In the genomic region with DNA sequence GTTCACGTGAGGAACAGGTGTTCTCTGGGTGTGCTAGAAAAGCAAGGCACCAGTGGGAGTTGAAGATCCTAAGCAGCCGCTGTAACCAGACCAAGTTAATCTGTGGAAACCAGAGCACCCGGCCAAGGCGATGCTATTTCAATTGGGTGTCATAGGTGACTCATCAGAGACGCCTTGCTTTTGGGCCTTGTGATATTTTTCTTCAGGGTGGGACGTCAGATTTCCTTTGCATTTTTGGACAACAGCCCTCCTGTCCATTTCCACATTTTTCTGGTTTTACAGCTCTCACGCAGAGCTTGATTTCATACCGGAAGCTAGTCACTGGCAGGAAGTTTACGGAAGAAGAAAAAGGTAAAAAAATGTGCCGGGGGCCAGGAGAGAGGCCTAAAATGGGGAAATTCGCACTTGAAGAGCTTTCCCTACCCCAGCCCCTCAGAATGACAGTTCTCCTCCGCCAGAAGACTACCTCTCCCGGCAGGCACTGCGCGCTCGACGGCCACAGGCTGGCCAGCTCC, we compare ENCODE assay signal across 8 cellular contexts. TPM values are rescaled to one million over a fixed set of nuclear protein-coding genes. Genes with fewer than 3 reads are reported as not detected.
DNase-seq lines count a peak whose midpoint lies in the region; ATAC-seq and TF ChIP-seq lines count a peak whose summit lies in the region.

No MANE protein-coding gene starts in this region.

- H2BK15ac ChIP-seq in mesendoderm (replicated peaks; ENCODE audit: low read depth), result no peak overlapping the region

- H3K27ac ChIP-seq in breast epithelium (no peak overlapping the region), mesendoderm (ENCODE audit: low read depth, low read length) (no peak overlapping the region)

- no peak overlapping the region for H3K18ac ChIP-seq in mesendoderm (ENCODE audit: low read length)

- intact Hi-C loops in breast epithelium (cut with DNase I; ENCODE audit: low total_unique reads), result no loop called here

- peak overlapping the region; percentile 88 to 100 (median 96) for H3K4me3 Mint-ChIP-seq in IgD-negative memory B cell

- H3K23ac ChIP-seq in mesendoderm (ENCODE audit: low read length), result no peak overlapping the region

- H4K5ac ChIP-seq in mesendoderm (ENCODE audit: low read length), result no peak overlapping the region

- no peaks in the 10 kb centered on the region for H3K27me3 Mint-ChIP-seq in IgD-negative memory B cell

- H3K27me3 ChIP-seq in BE2C (peaks cover 3% of the 10 kb centered on the region; the same call in 1 of the 2 replicates), breast epithelium (peaks cover 0 to 14% of the 10 kb centered on the region in 2 donors), mesendoderm (ENCODE audit: insufficient read depth, low read length, poor library complexity) (no peaks in the 10 kb centered on the region)

- H3K9ac ChIP-seq in mesendoderm (ENCODE audit: low read length), result no peak overlapping the region

- no peak overlapping the region for H4K8ac ChIP-seq in mesendoderm (ENCODE audit: low read depth, low read length)

- no peak for DNase-seq in BE2C
- DNase-seq in breast epithelium (ENCODE audit: low spot score in 2 of 2), result no peak
- DNase-seq in mesendoderm, result peak; percentile 26
- no peak for DNase-seq in SKM-1 treated with dmso at 0.1 percent for 144 hours (lab: John Stamatoyannopoulos, UW; ENCODE audit: unreplicated experiment)
- DNase-seq in NCI-H510A (lab: John Stamatoyannopoulos, UW), result no peak

- H2BK120ac ChIP-seq in mesendoderm (ENCODE audit: low read depth, low read length), result no peak overlapping the region

- H3K4ac ChIP-seq in mesendoderm (ENCODE audit: low read depth, low read length), result no peak overlapping the region

- peaks cover 1% of the 10 kb centered on the region for H3K79me1 ChIP-seq in mesendoderm (ENCODE audit: low read length)

- H3K4me3 ChIP-seq in BE2C (ENCODE audit: low read depth, low read length) (peak overlapping the region; percentile 55), breast epithelium (peak overlapping the region; percentile 76 to 81 (median 79)), mesendoderm (ENCODE audit: low read length) (no peak overlapping the region)

- H3K9me3 Mint-ChIP-seq in IgD-negative memory B cell, result no peaks in the 10 kb centered on the region

- H2AK5ac ChIP-seq in mesendoderm (ENCODE audit: low read length), result no peak overlapping the region

- no peaks in the 10 kb centered on the region for H3K9me3 ChIP-seq in BE2C
- H3K9me3 ChIP-seq in breast epithelium, result no peaks in the 10 kb centered on the region

- H3K56ac ChIP-seq in mesendoderm (ENCODE audit: low read length), result no peak overlapping the region

- no peak for TF ChIP-seq POLR2A in breast epithelium (IDR thresholded peaks at IDR 0.05)

- H3K27ac Mint-ChIP-seq in IgD-negative memory B cell, result peak overlapping the region; percentile 83 to 96 (median 85)

- peaks cover 8% of the 10 kb centered on the region for H3K79me2 ChIP-seq in mesendoderm (ENCODE audit: control insufficient read depth, insufficient read depth, low read length)

- no peak overlapping the region for H2BK5ac ChIP-seq in mesendoderm (ENCODE audit: low read length)

- ATAC-seq in GM18861 (IDR thresholded peaks at IDR 0.05; ENCODE audit: unreplicated experiment), result no peak
- ATAC-seq in HG03432 (IDR thresholded peaks at IDR 0.05; ENCODE audit: unreplicated experiment), result no peak

- H3K36me3 ChIP-seq in BE2C, result no peaks in the 10 kb centered on the region
- H3K36me3 ChIP-seq in breast epithelium, result no peaks in the 10 kb centered on the region
- H3K36me3 ChIP-seq in mesendoderm (ENCODE audit: control insufficient read depth, insufficient read depth, low read length), result no peaks in the 10 kb centered on the region

- H3K4me1 ChIP-seq in BE2C (no peaks in the 10 kb centered on the region), breast epithelium (peaks cover 0 to 6% of the 10 kb centered on the region in 2 donors), mesendoderm (ENCODE audit: control insufficient read depth, low read depth, low read length) (no peaks in the 10 kb centered on the region)

- TF ChIP-seq CTCF in BE2C (IDR thresholded peaks at IDR 0.05; ENCODE audit: low read depth, low read length) (no peak), breast epithelium (IDR thresholded peaks at IDR 0.05) (no peak)

- H3K36me3 Mint-ChIP-seq in IgD-negative memory B cell, result no peaks in the 10 kb centered on the region

- H3K4me1 Mint-ChIP-seq in IgD-negative memory B cell, result peaks cover 22 to 27% (median 27%) of the 10 kb centered on the region in 3 donors

- no peak overlapping the region for H3K4me2 ChIP-seq in mesendoderm (ENCODE audit: low read length)

- WGBS in mesendoderm (ENCODE audit: extremely low coverage, insufficient coverage, low lambda C conversion rate), result no CpG with 5 or more reads among the region's 17 CpGs

RNA-seq across cellular contexts. Expression of a gene that starts 0.5 kb away (rescaled TPM):
- polyA plus RNA-seq in BE2C (2012; ENCODE audit: insufficient read depth, insufficient read length, low read depth), result 2.2 TPM
- polyA plus RNA-seq in IgD-negative memory B cell, result 10.5 TPM
- total RNA-seq in breast epithelium, result 1 to 10 TPM in 2 of 3 donors, under 1 TPM in 1; 0.96 to 1.6 (median 1.6) TPM
- 15.3 TPM for polyA plus RNA-seq in mesendoderm (2013, experiment 1 of 2)
- polyA plus RNA-seq in mesendoderm (2013, experiment 2 of 2), result 15.2 TPM
